1 cellular context compared by ENCODE assay signal in the genomic region with DNA sequence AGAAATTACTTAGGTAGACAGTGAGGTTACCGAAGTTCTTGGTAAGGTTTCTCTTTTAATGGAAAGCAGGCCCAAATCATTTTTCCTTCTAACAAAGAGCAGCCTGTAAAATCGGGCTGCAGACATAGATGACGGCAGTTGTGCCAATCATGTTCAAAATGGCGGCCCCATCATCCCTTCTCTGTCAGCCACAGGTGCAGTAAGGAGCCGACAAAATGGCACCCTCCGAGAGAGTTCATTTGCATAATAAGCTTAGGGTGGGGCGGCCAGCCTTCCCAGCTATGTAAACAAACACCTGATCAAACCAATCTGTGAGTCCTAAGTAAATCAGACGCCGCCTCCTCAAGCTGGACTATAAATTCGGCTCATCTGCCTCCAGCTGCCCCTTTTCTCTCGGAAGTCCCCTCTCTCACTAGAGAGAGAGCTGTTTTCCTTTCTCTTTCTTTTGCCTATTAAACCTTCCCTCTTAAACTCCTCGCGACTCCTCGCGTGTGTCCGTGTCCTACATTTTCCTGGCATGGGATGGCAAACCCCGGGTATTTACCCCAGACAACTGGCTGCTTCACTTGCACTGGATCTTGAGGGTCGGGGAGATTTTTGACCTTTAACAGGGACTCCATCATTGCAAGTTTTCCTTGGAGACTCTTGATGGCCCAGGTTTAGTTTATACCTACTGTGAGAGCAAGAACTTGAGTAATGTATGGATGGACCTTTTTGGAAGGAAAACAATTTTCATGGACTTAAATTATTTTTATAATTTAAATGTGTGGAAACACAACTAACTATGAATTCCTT.
TF ChIP-seq lines count a peak whose summit lies in the region.

No MANE protein-coding gene starts in this region.

TF ChIP-seq in GM23338, 12 proteins besides CTCF, POLR2A, EP300 and RAD21 (continued from another document):
- TF ChIP-seq, protein P1, sequence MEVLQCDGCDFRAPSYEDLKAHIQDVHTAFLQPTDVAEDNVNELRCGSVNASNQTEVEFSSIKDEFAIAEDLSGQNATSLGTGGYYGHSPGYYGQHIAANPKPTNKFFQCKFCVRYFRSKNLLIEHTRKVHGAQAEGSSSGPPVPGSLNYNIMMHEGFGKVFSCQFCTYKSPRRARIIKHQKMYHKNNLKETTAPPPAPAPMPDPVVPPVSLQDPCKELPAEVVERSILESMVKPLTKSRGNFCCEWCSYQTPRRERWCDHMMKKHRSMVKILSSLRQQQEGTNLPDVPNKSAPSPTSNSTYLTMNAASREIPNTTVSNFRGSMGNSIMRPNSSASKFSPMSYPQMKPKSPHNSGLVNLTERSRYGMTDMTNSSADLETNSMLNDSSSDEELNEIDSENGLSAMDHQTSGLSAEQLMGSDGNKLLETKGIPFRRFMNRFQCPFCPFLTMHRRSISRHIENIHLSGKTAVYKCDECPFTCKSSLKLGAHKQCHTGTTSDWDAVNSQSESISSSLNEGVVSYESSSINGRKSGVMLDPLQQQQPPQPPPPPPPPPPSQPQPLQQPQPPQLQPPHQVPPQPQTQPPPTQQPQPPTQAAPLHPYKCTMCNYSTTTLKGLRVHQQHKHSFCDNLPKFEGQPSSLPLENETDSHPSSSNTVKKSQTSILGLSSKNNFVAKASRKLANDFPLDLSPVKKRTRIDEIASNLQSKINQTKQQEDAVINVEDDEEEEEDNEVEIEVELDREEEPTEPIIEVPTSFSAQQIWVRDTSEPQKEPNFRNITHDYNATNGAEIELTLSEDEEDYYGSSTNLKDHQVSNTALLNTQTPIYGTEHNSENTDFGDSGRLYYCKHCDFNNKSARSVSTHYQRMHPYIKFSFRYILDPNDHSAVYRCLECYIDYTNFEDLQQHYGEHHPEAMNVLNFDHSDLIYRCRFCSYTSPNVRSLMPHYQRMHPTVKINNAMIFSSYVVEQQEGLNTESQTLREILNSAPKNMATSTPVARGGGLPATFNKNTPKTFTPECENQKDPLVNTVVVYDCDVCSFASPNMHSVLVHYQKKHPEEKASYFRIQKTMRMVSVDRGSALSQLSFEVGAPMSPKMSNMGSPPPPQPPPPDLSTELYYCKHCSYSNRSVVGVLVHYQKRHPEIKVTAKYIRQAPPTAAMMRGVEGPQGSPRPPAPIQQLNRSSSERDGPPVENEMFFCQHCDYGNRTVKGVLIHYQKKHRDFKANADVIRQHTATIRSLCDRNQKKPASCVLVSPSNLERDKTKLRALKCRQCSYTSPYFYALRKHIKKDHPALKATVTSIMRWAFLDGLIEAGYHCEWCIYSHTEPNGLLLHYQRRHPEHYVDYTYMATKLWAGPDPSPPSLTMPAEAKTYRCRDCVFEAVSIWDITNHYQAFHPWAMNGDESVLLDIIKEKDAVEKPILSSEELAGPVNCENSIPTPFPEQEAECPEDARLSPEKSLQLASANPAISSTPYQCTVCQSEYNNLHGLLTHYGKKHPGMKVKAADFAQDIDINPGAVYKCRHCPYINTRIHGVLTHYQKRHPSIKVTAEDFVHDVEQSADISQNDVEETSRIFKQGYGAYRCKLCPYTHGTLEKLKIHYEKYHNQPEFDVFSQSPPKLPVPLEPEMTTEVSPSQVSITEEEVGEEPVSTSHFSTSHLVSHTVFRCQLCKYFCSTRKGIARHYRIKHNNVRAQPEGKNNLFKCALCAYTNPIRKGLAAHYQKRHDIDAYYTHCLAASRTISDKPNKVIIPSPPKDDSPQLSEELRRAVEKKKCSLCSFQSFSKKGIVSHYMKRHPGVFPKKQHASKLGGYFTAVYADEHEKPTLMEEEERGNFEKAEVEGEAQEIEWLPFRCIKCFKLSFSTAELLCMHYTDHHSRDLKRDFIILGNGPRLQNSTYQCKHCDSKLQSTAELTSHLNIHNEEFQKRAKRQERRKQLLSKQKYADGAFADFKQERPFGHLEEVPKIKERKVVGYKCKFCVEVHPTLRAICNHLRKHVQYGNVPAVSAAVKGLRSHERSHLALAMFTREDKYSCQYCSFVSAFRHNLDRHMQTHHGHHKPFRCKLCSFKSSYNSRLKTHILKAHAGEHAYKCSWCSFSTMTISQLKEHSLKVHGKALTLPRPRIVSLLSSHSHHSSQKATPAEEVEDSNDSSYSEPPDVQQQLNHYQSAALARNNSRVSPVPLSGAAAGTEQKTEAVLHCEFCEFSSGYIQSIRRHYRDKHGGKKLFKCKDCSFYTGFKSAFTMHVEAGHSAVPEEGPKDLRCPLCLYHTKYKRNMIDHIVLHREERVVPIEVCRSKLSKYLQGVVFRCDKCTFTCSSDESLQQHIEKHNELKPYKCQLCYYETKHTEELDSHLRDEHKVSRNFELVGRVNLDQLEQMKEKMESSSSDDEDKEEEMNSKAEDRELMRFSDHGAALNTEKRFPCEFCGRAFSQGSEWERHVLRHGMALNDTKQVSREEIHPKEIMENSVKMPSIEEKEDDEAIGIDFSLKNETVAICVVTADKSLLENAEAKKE (CRISPR knock-in tag; IDR thresholded peaks at IDR 0.05): no peak
- TF ChIP-seq EZH2phosphoT487 (IDR thresholded peaks at IDR 0.05; ENCODE audit: unreplicated experiment) (no peak), POLR2AphosphoS5 (IDR thresholded peaks at IDR 0.05; ENCODE audit: low read depth) (no peak), ETS1 (IDR thresholded peaks at IDR 0.05) (no peak), STAT1 (IDR thresholded peaks at IDR 0.05; ENCODE audit: unreplicated experiment) (no peak), ZNF114 (CRISPR knock-in tag; IDR thresholded peaks at IDR 0.05) (no peak), EZH2 (IDR thresholded peaks at IDR 0.05; ENCODE audit: low read depth, unreplicated experiment) (no peak), CREB1 (CRISPR knock-in tag; IDR thresholded peaks at IDR 0.05; ENCODE audit: low read depth) (no peak), NANOG (IDR thresholded peaks at IDR 0.05; ENCODE audit: borderline replicate concordance) (no peak)
- TF ChIP-seq, protein P2, sequence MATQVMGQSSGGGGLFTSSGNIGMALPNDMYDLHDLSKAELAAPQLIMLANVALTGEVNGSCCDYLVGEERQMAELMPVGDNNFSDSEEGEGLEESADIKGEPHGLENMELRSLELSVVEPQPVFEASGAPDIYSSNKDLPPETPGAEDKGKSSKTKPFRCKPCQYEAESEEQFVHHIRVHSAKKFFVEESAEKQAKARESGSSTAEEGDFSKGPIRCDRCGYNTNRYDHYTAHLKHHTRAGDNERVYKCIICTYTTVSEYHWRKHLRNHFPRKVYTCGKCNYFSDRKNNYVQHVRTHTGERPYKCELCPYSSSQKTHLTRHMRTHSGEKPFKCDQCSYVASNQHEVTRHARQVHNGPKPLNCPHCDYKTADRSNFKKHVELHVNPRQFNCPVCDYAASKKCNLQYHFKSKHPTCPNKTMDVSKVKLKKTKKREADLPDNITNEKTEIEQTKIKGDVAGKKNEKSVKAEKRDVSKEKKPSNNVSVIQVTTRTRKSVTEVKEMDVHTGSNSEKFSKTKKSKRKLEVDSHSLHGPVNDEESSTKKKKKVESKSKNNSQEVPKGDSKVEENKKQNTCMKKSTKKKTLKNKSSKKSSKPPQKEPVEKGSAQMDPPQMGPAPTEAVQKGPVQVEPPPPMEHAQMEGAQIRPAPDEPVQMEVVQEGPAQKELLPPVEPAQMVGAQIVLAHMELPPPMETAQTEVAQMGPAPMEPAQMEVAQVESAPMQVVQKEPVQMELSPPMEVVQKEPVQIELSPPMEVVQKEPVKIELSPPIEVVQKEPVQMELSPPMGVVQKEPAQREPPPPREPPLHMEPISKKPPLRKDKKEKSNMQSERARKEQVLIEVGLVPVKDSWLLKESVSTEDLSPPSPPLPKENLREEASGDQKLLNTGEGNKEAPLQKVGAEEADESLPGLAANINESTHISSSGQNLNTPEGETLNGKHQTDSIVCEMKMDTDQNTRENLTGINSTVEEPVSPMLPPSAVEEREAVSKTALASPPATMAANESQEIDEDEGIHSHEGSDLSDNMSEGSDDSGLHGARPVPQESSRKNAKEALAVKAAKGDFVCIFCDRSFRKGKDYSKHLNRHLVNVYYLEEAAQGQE (IDR thresholded peaks at IDR 0.05; ENCODE audit: unreplicated experiment): no peak
